In genomic region chr5:51622161-51622790, GRCh38 we compare ENCODE assay signal across 1 cellular context.
TF ChIP-seq lines count a peak whose summit lies in the region.

No MANE protein-coding gene starts in this region.

TF ChIP-seq in H1, 55 proteins besides CTCF, POLR2A, EP300 and RAD21 (continued from another document):
- no peak for TF ChIP-seq CHD7 (IDR thresholded peaks at IDR 0.05; ENCODE audit: insufficient replicate concordance, low read length)
- TF ChIP-seq CTBP2 (IDR thresholded peaks at IDR 0.05; ENCODE audit: borderline replicate concordance, insufficient read depth, insufficient read length, low read length) = no peak
- TF ChIP-seq POU5F1 (IDR thresholded peaks at IDR 0.05; ENCODE audit: low read depth, low read length) = no peak
- TF ChIP-seq RBBP5 (IDR thresholded peaks at IDR 0.05; ENCODE audit: borderline replicate concordance, low read depth, low read length) = no peak
- no peak for TF ChIP-seq USF2 (IDR thresholded peaks at IDR 0.05; ENCODE audit: low read length)
- no peak for TF ChIP-seq CBX5 (IDR thresholded peaks at IDR 0.05; ENCODE audit: low read depth, low read length)
- TF ChIP-seq ASH2L (IDR thresholded peaks at IDR 0.05; ENCODE audit: low read length) = no peak
- TF ChIP-seq GABPA (IDR thresholded peaks at IDR 0.05; ENCODE audit: borderline replicate concordance, insufficient read depth, low read length) = no peak
- TF ChIP-seq KDM4A (IDR thresholded peaks at IDR 0.05; ENCODE audit: low read depth, low read length, severe bottlenecking) = no peak
- TF ChIP-seq RNF2 (IDR thresholded peaks at IDR 0.05; ENCODE audit: borderline replicate concordance, low read depth, low read length, missing control alignments, poor library complexity, severe bottlenecking) = no peak
- no peak for TF ChIP-seq ZNF274 (IDR thresholded peaks at IDR 0.05; ENCODE audit: borderline replicate concordance, extremely low read depth, low read length)
- no peak for TF ChIP-seq GTF2F1 (IDR thresholded peaks at IDR 0.05; ENCODE audit: borderline replicate concordance, low read depth, low read length)
- no peak for TF ChIP-seq SP2 (IDR thresholded peaks at IDR 0.05; ENCODE audit: low read length)
- TF ChIP-seq ATF3 (IDR thresholded peaks at IDR 0.05; ENCODE audit: insufficient read depth, low read depth, low read length) = no peak
